27 cellular contexts compared by ENCODE assay signal in genomic region chr2:57859755-57860154, GRCh38.
"Had no signal": no experiment of that assay in that cellular context is flagged by ENCODE, and none has a peak within 500 bp of the region (broad histone marks: within the 10 kb centered on the region; RNA-seq: fewer than 3 reads in every experiment).

No MANE protein-coding gene starts in this region.

- DNase-seq: hippocampal formation; left colon; left lung; lower lobe of right lung; mammary epithelial cell; mesenchymal stem cell; naive B cell; nucleus accumbens; pancreas; posterior cingulate gyrus; retina; right cardiac atrium; spleen; stimulated activated CD4-positive, alpha-beta T cell treated with anti-CD3 and anti-CD28 coated beads, Interleukin-4, amount 100 ng/mL, for 24 hours; stimulated activated naive CD4-positive, alpha-beta T cell treated with Interleukin-2 at 50 U/mL for 16 hours; stimulated activated naive CD8-positive, alpha-beta T cell treated with anti-CD3 and anti-CD28 coated beads, Interleukin-15, amount 100 ng/mL, for 72 hours; substantia nigra; upper lobe of left lung had no signal

- H3K36me3 ChIP-seq: left lung, lower lobe of right lung, pancreas, prostate gland, spleen, tibial nerve, upper lobe of left lung, vagina had no signal

- H3K27ac Mint-ChIP-seq: naive B cell; nephron; stimulated activated memory B cell treated with anti-CD40 and anti-IgM and Interleukin-4, amounts not matched to agents 10 μg/mL and 1 μg/mL and 100 μg/mL, for 72 hours; stimulated activated naive CD8-positive, alpha-beta T cell treated with anti-CD3 and anti-CD28 coated beads, Interleukin-15, amount 100 ng/mL, for 72 hours had no signal

- H3K27me3 ChIP-seq: left lung, pancreas, spleen, tibial nerve, upper lobe of left lung, vagina had no signal

- H3K9me3 Mint-ChIP-seq: nephron, neural crest cell had no signal

- H3K4me3 Mint-ChIP-seq: naive B cell; nephron; neural crest cell; stimulated activated memory B cell treated with anti-CD40 and anti-IgM and Interleukin-4, amounts not matched to agents 10 μg/mL and 1 μg/mL and 100 μg/mL, for 72 hours; stimulated activated naive CD8-positive, alpha-beta T cell treated with anti-CD3 and anti-CD28 coated beads, Interleukin-15, amount 100 ng/mL, for 72 hours had no signal

- H3K4me1 ChIP-seq: left lung, lower lobe of right lung, pancreas, prostate gland, spleen, tibial nerve, upper lobe of left lung, vagina had no signal

- ATAC-seq: left colon; left lung; lower lobe of right lung; pancreas; right cardiac atrium; sciatic nerve; stimulated activated memory B cell treated with anti-CD40 and anti-IgM and Interleukin-4, amounts not matched to agents 10 μg/mL and 1 μg/mL and 100 μg/mL, for 72 hours; stimulated activated naive CD8-positive, alpha-beta T cell treated with anti-CD3 and anti-CD28 coated beads, Interleukin-15, amount 100 ng/mL, for 72 hours had no signal

- H3K27ac ChIP-seq: left lung, lower lobe of right lung, pancreas, prostate gland, skin epidermis, spleen, tibial nerve, upper lobe of left lung, vagina had no signal

- FAIRE-seq: keratinocyte, pancreas had no signal

- H3K4me3 ChIP-seq: left lung, lower lobe of right lung, pancreas, prostate gland, skin epidermis, spleen, tibial nerve, upper lobe of left lung, vagina had no signal

- H3K4me1 Mint-ChIP-seq: naive B cell; nephron; neural crest cell; stimulated activated memory B cell treated with anti-CD40 and anti-IgM and Interleukin-4, amounts not matched to agents 10 μg/mL and 1 μg/mL and 100 μg/mL, for 72 hours; stimulated activated naive CD8-positive, alpha-beta T cell treated with anti-CD3 and anti-CD28 coated beads, Interleukin-15, amount 100 ng/mL, for 72 hours had no signal

- H3K27me3 Mint-ChIP-seq: naive B cell; stimulated activated memory B cell treated with anti-CD40 and anti-IgM and Interleukin-4, amounts not matched to agents 10 μg/mL and 1 μg/mL and 100 μg/mL, for 72 hours; stimulated activated naive CD8-positive, alpha-beta T cell treated with anti-CD3 and anti-CD28 coated beads, Interleukin-15, amount 100 ng/mL, for 72 hours had no signal

- H3K36me3 Mint-ChIP-seq: stimulated activated memory B cell treated with anti-CD40 and anti-IgM and Interleukin-4, amounts not matched to agents 10 μg/mL and 1 μg/mL and 100 μg/mL, for 72 hours had no signal

- H3K9me3 ChIP-seq: left lung, lower lobe of right lung, pancreas, prostate gland, spleen, tibial nerve, upper lobe of left lung, vagina had no signal
